Comparison of ENCODE assay signal across 18 cellular contexts in the genomic region with DNA sequence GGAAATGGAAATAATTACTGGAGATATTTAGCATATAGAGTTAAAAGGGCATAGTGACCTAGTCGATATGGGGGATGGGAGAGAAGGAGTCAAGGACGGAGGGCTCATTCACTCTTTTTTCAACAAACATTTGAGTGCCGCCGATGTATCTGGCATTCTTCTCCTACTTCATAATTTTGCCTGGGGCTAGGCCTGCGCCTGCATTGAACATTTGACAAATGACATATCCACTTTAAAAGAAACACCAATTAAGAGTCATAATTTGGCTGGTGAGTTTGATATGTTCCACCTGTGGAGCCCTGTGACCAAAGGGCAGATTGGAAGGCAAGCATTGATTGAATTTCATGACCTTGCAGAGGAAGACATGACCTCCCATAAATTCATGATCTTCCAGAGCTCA. TPM values are rescaled to one million over a fixed set of nuclear protein-coding genes. Genes with fewer than 3 reads are reported as not detected.
A peak's percentile ranks its signal among the peaks of the same experiment; 100 is the strongest.
DNase-seq lines count a peak whose midpoint lies in the region; ATAC-seq and TF ChIP-seq lines count a peak whose summit lies in the region.
"Had no signal": no experiment of that assay in that cellular context is flagged by ENCODE, and none has a peak within 500 bp of the region (broad histone marks: within the 10 kb centered on the region; RNA-seq: fewer than 3 reads in every experiment).

No MANE protein-coding gene starts in this region.

- ATAC-seq in activated T-cell treated with anti-CD3 and anti-CD28 coated beads, Interleukin-2, amount 50 U/mL, for 72 hours (replicated peaks in 1 of 2), result no peak
- ATAC-seq: K562 had no signal

- H3K36me3 ChIP-seq in BE2C (no peaks in the 10 kb centered on the region), HAP-1 (replicated peaks) (0 out of 2 replicates have a peak, but pooled peaks cover 4% of the 10 kb centered on the region), smooth muscle cell (ENCODE audit: low read depth) (no peaks in the 10 kb centered on the region)

- H2AFZ ChIP-seq in smooth muscle cell (ENCODE audit: low read depth), result no peak overlapping the region

- DNase-seq in BE2C, result peak; percentile 13
- DNase-seq in HAP-1 (ENCODE audit: low spot score in 2 of 2), result peak; percentile 10 to 58
- peak; percentile 37 for DNase-seq in left kidney (ENCODE audit: low read depth, low spot score)
- DNase-seq in smooth muscle cell (lab: John Stamatoyannopoulos, UW; ENCODE audit: unreplicated experiment), result no peak
- DNase-seq in MV-4-11 (lab: John Stamatoyannopoulos, UW), result no peak
- DNase-seq in activated T-cell treated with anti-CD3 and anti-CD28 coated beads, Interleukin-2, amount 50 U/mL, for 72 hours, result no peak
- DNase-seq in NCI-H2227 treated with DMSO at 0.1 percent for 48 hours (lab: John Stamatoyannopoulos, UW), result no peak
- DNase-seq: ACHN; C1 segment of cervical spinal cord; CD4-positive, alpha-beta T cell; DMS153; DMS79 treated with DMSO at 0.1 percent for 48 hours; EL; GOT3; H9 had no signal

- no peak overlapping the region for H3K4me3 Mint-ChIP-seq in activated T-cell treated with anti-CD3 and anti-CD28 coated beads, Interleukin-2, amount 50 U/mL, for 72 hours
- H3K4me3 Mint-ChIP-seq: CD4-positive, alpha-beta T cell; H9 had no signal

- H3K4me1 ChIP-seq in BE2C (no peaks in the 10 kb centered on the region), HAP-1 (peaks cover 66% of the 10 kb centered on the region), smooth muscle cell (ENCODE audit: low read depth) (peaks cover 3% of the 10 kb centered on the region)

- H4K20me1 ChIP-seq in smooth muscle cell (ENCODE audit: low read depth), result no peaks in the 10 kb centered on the region

- H3F3A ChIP-seq in smooth muscle cell (ENCODE audit: low read depth), result no peaks in the 10 kb centered on the region

- in situ Hi-C loops in HAP-1 (cut with MboI; ENCODE audit: low sequenced_read_pairs), result no loop called here

- H3K27ac ChIP-seq in smooth muscle cell (ENCODE audit: low read depth), result peak overlapping the region; percentile 63
- H3K27ac ChIP-seq: HL-60 had no signal

- WGBS in smooth muscle cell (ENCODE audit: low lambda C conversion rate), result 83% methylated on average over 5 of the region's 5 CpGs

- H3K27me3 ChIP-seq in BE2C, result no peaks in the 10 kb centered on the region
- H3K27me3 ChIP-seq in HAP-1 (ENCODE audit: low read depth), result no peaks in the 10 kb centered on the region
- H3K27me3 ChIP-seq in smooth muscle cell (ENCODE audit: low read depth), result no peaks in the 10 kb centered on the region

- H3K79me2 ChIP-seq in smooth muscle cell (ENCODE audit: low read depth), result no peaks in the 10 kb centered on the region

- H3K36me3 Mint-ChIP-seq in activated T-cell treated with anti-CD3 and anti-CD28 coated beads, Interleukin-2, amount 50 U/mL, for 72 hours (ENCODE audit: insufficient read depth in 2 of 2), result no peaks in the 10 kb centered on the region

- H3K9me3 ChIP-seq in BE2C (no peaks in the 10 kb centered on the region), HAP-1 (no peaks in the 10 kb centered on the region), smooth muscle cell (replicated peaks; ENCODE audit: low read depth) (no peaks in the 10 kb centered on the region)

- peaks cover 4% of the 10 kb centered on the region for H3K4me1 Mint-ChIP-seq in activated T-cell treated with anti-CD3 and anti-CD28 coated beads, Interleukin-2, amount 50 U/mL, for 72 hours (ENCODE audit: low read depth)

- TF ChIP-seq CTCF in BE2C (IDR thresholded peaks at IDR 0.05; ENCODE audit: low read depth, low read length) (no peak), smooth muscle cell (IDR thresholded peaks at IDR 0.05; ENCODE audit: borderline replicate concordance, insufficient read depth, poor library complexity, severe bottlenecking) (no peak)

- H3K4me3 ChIP-seq in BE2C (ENCODE audit: low read depth, low read length), result no peak overlapping the region
- no peak overlapping the region for H3K4me3 ChIP-seq in HAP-1
- no peak overlapping the region for H3K4me3 ChIP-seq in smooth muscle cell
- H3K4me3 ChIP-seq: K562 had no signal

- no peak overlapping the region for H3K9ac ChIP-seq in smooth muscle cell (ENCODE audit: low read depth)

- no peaks in the 10 kb centered on the region for H3K9me3 Mint-ChIP-seq in activated T-cell treated with anti-CD3 and anti-CD28 coated beads, Interleukin-2, amount 50 U/mL, for 72 hours
- H3K9me3 Mint-ChIP-seq: CD4-positive, alpha-beta T cell; H9 had no signal

- H3K4me2 ChIP-seq in smooth muscle cell, result no peak overlapping the region

- H3K27me3 Mint-ChIP-seq in activated T-cell treated with anti-CD3 and anti-CD28 coated beads, Interleukin-2, amount 50 U/mL, for 72 hours (ENCODE audit: low read depth), result peaks cover 40% of the 10 kb centered on the region

- H3K27ac Mint-ChIP-seq in activated T-cell treated with anti-CD3 and anti-CD28 coated beads, Interleukin-2, amount 50 U/mL, for 72 hours, result no peak overlapping the region
- H3K27ac Mint-ChIP-seq: CD4-positive, alpha-beta T cell had no signal

RNA-seq across cellular contexts. Expression of a gene that starts 2.6 kb away (rescaled TPM):
- polyA plus RNA-seq in BE2C (2012; ENCODE audit: insufficient read depth, insufficient read length, low read depth), result 0.54 TPM
- 120 and 155 TPM in 2 replicates for total RNA-seq in smooth muscle cell
- polyA plus RNA-seq in smooth muscle cell, result 161 and 191 TPM in 2 replicates
- total RNA-seq in activated T-cell treated with anti-CD3 and anti-CD28 coated beads, Interleukin-2, amount 50 U/mL, for 72 hours, result under 1 TPM; 0.39 to 0.41 TPM
- total RNA-seq: A172 had no signal
- polyA plus RNA-seq: K562 had no signal

Comparison
In these comparisons a context has a peak if more than half of its experiments do, and no peak if none do; other contexts are left out.
1. DNase-seq: peak in BE2C (single experiment), HAP-1 (2 of 2) and left kidney (single experiment); none in smooth muscle cell (single experiment), MV-4-11 (single experiment), activated T-cell treated with anti-CD3 and anti-CD28 coated beads, Interleukin-2, amount 50 U/mL, for 72 hours (0 of 2) and NCI-H2227 treated with DMSO at 0.1 percent for 48 hours (single experiment).
2. RNA of a gene that starts 2.6 kb away (total RNA-seq): 120 to 155 TPM in smooth muscle cell; 0.39 to 0.41 TPM in activated T-cell treated with anti-CD3 and anti-CD28 coated beads, Interleukin-2, amount 50 U/mL, for 72 hours; every median in the first group is over 10 times any median in the second.